1 cellular context compared by ENCODE assay signal in genomic region chr1:236947794-236948193, GRCh38.
TF ChIP-seq lines count a peak whose summit lies in the region.

No MANE protein-coding gene starts in this region.

TF ChIP-seq in GM23338, 12 proteins besides CTCF, POLR2A, EP300 and RAD21 (continued from another document):
- TF ChIP-seq ZNF462 (CRISPR knock-in tag; IDR thresholded peaks at IDR 0.05) (no peak), EZH2 (IDR thresholded peaks at IDR 0.05; ENCODE audit: low read depth, unreplicated experiment) (no peak)
TF ChIP-seq in GM23338: peak in this region for 0.
